In the genomic region with DNA sequence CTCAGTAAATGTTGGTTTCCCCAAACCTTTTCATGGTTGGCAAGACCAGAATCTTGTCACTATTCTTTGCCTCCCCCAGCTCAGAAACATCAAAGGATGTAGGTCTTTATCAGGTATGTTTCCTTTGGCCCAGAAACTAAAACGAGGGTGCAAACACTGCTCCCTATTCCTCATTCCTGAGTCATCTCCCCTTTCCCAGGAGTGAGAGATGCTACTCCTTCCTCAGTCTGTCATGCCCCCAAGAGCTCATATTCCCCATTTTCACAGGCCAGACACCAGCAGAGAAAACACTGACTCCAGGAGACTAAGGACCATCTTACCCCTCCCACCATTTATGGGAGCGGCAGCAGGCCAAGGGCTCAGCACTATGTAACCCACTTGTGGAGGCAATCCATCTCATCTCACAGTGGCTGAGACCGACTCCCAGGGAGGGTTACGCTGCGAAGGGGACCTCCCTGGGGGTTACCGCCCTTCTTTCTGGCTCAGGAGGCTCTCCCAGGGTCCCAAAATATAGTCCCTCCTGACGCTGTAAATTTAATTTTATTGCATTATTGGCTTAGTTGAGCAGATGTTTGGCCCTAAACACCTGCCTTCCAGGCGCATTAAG, we compare ENCODE assay signal across 9 cellular contexts. TPM values are rescaled to one million over a fixed set of nuclear protein-coding genes. Genes with fewer than 3 reads are reported as not detected.
A peak's percentile ranks its signal among the peaks of the same experiment; 100 is the strongest.
DNase-seq lines count a peak whose midpoint lies in the region; ATAC-seq and TF ChIP-seq lines count a peak whose summit lies in the region.
"Had no signal": no experiment of that assay in that cellular context is flagged by ENCODE, and none has a peak within 500 bp of the region (broad histone marks: within the 10 kb centered on the region; RNA-seq: fewer than 3 reads in every experiment).

No MANE protein-coding gene starts in this region.

- H3K9me3 Mint-ChIP-seq in stimulated activated naive CD8-positive, alpha-beta T cell treated with anti-CD3 and anti-CD28 coated beads, Interleukin-15, Interleukin-2, amounts not matched to agents 100 ng/mL and 50 ng/mL, for 24 hours = peaks cover 4% of the 10 kb centered on the region
- no peaks in the 10 kb centered on the region for H3K9me3 Mint-ChIP-seq in activated T-helper 1 cell treated with anti-CD3 and anti-CD28 coated beads, Interleukin-12 subunit alpha, Interleukin-12 subunit beta, Interleukin-2, Interleukin-4 antibody, amounts not matched to agents 30 ng/mL and 10 ng/mL and 1 ng/mL, durations not matched to agents 14 hours and 24 hours and 36 hours
- no peaks in the 10 kb centered on the region for H3K9me3 Mint-ChIP-seq in immature natural killer cell

- H3K36me3 Mint-ChIP-seq in stimulated activated naive CD8-positive, alpha-beta T cell treated with anti-CD3 and anti-CD28 coated beads, Interleukin-15, Interleukin-2, amounts not matched to agents 100 ng/mL and 50 ng/mL, for 24 hours (ENCODE audit: low read depth) = peaks cover 47% of the 10 kb centered on the region
- H3K36me3 Mint-ChIP-seq in activated T-helper 1 cell treated with anti-CD3 and anti-CD28 coated beads, Interleukin-12 subunit alpha, Interleukin-12 subunit beta, Interleukin-2, Interleukin-4 antibody, amounts not matched to agents 30 ng/mL and 10 ng/mL and 1 ng/mL, durations not matched to agents 14 hours and 24 hours and 36 hours (ENCODE audit: low read depth) = peaks cover 39% of the 10 kb centered on the region
- peaks cover 0 to 4% (median 0%) of the 10 kb centered on the region in 3 donors for H3K36me3 Mint-ChIP-seq in immature natural killer cell

- intact Hi-C loops in activated T-helper 1 cell treated with anti-CD3 and anti-CD28 coated beads, Interleukin-12 subunit alpha, Interleukin-12 subunit beta, Interleukin-2, Interleukin-4 antibody, amounts not matched to agents 30 ng/mL and 10 ng/mL and 1 ng/mL, durations not matched to agents 14 hours and 24 hours and 36 hours (cut with micrococcal nuclease) = loop anchor here (2.0 kb wide), 1 partner anchor 340 kb away; a partner anchor contains a TSS
- intact Hi-C loops in vagina (cut with DNase I) = no loop called here

- no peak for ATAC-seq in stimulated activated naive CD8-positive, alpha-beta T cell treated with anti-CD3 and anti-CD28 coated beads, Interleukin-15, Interleukin-2, amounts not matched to agents 100 U/mL and 50 U/mL, for 24 hours
- no peak for ATAC-seq in HG03469 (IDR thresholded peaks at IDR 0.05; ENCODE audit: unreplicated experiment)

- no peak for TF ChIP-seq CTCF in vagina (IDR thresholded peaks at IDR 0.05)

- peaks cover 0 to 22% of the 10 kb centered on the region in 2 donors for H3K36me3 ChIP-seq in vagina

- H3K27ac Mint-ChIP-seq in stimulated activated naive CD8-positive, alpha-beta T cell treated with anti-CD3 and anti-CD28 coated beads, Interleukin-15, Interleukin-2, amounts not matched to agents 100 ng/mL and 50 ng/mL, for 24 hours = peak overlapping the region; percentile 98
- H3K27ac Mint-ChIP-seq in activated T-helper 1 cell treated with anti-CD3 and anti-CD28 coated beads, Interleukin-12 subunit alpha, Interleukin-12 subunit beta, Interleukin-2, Interleukin-4 antibody, amounts not matched to agents 30 ng/mL and 10 ng/mL and 1 ng/mL, durations not matched to agents 14 hours and 24 hours and 36 hours = peak overlapping the region; percentile 94
- peak overlapping the region in 5 of 6 donors; percentile 2 to 74 (median 33) for H3K27ac Mint-ChIP-seq in immature natural killer cell

- no peak overlapping the region for H3K27ac ChIP-seq in vagina

- no peak for DNase-seq in stimulated activated naive CD8-positive, alpha-beta T cell treated with anti-CD3 and anti-CD28 coated beads, Interleukin-15, Interleukin-2, amounts not matched to agents 100 U/mL and 50 U/mL, for 24 hours
- DNase-seq in activated T-helper 1 cell treated with anti-CD3 and anti-CD28 coated beads, Interleukin-12 subunit alpha, Interleukin-12 subunit beta, Interleukin-2, Interleukin-4 antibody, amounts not matched to agents 30 ng/mL and 10 ng/mL and 1 ng/mL, durations not matched to agents 14 hours and 24 hours and 36 hours (ENCODE audit: low spot score) = no peak
- no peak for DNase-seq in immature natural killer cell
- DNase-seq in vagina (ENCODE audit: extremely low spot score in 2 of 2) = no peak
- DNase-seq in medulla oblongata (ENCODE audit: extremely low spot score) = no peak
- no peak for DNase-seq in retina
- DNase-seq: amniotic stem cell had no signal

- peak overlapping the region; percentile 99 for H3K4me3 Mint-ChIP-seq in stimulated activated naive CD8-positive, alpha-beta T cell treated with anti-CD3 and anti-CD28 coated beads, Interleukin-15, Interleukin-2, amounts not matched to agents 100 ng/mL and 50 ng/mL, for 24 hours
- H3K4me3 Mint-ChIP-seq in activated T-helper 1 cell treated with anti-CD3 and anti-CD28 coated beads, Interleukin-12 subunit alpha, Interleukin-12 subunit beta, Interleukin-2, Interleukin-4 antibody, amounts not matched to agents 30 ng/mL and 10 ng/mL and 1 ng/mL, durations not matched to agents 14 hours and 24 hours and 36 hours = peak overlapping the region; percentile 97
- peak overlapping the region; percentile 88 to 95 (median 94) for H3K4me3 Mint-ChIP-seq in immature natural killer cell

- H3K27me3 ChIP-seq in vagina = no peaks in the 10 kb centered on the region

- H3K4me1 ChIP-seq in vagina = peaks cover 21% of the 10 kb centered on the region

- H3K27me3 Mint-ChIP-seq in stimulated activated naive CD8-positive, alpha-beta T cell treated with anti-CD3 and anti-CD28 coated beads, Interleukin-15, Interleukin-2, amounts not matched to agents 100 ng/mL and 50 ng/mL, for 24 hours = no peaks in the 10 kb centered on the region
- no peaks in the 10 kb centered on the region for H3K27me3 Mint-ChIP-seq in activated T-helper 1 cell treated with anti-CD3 and anti-CD28 coated beads, Interleukin-12 subunit alpha, Interleukin-12 subunit beta, Interleukin-2, Interleukin-4 antibody, amounts not matched to agents 30 ng/mL and 10 ng/mL and 1 ng/mL, durations not matched to agents 14 hours and 24 hours and 36 hours (ENCODE audit: insufficient read depth)
- peaks cover 5 to 11% (median 5%) of the 10 kb centered on the region in 3 donors for H3K27me3 Mint-ChIP-seq in immature natural killer cell (ENCODE audit: low read depth in 3 of 3)

- H3K4me1 Mint-ChIP-seq in stimulated activated naive CD8-positive, alpha-beta T cell treated with anti-CD3 and anti-CD28 coated beads, Interleukin-15, Interleukin-2, amounts not matched to agents 100 ng/mL and 50 ng/mL, for 24 hours (ENCODE audit: low read depth) = peaks cover 38% of the 10 kb centered on the region
- H3K4me1 Mint-ChIP-seq in activated T-helper 1 cell treated with anti-CD3 and anti-CD28 coated beads, Interleukin-12 subunit alpha, Interleukin-12 subunit beta, Interleukin-2, Interleukin-4 antibody, amounts not matched to agents 30 ng/mL and 10 ng/mL and 1 ng/mL, durations not matched to agents 14 hours and 24 hours and 36 hours (ENCODE audit: low read depth) = peaks cover 34% of the 10 kb centered on the region
- H3K4me1 Mint-ChIP-seq in immature natural killer cell = peaks cover 32 to 36% of the 10 kb centered on the region in 2 donors

- H3K4me3 ChIP-seq in vagina = peak overlapping the region; percentile 55 to 83

- H3K9me3 ChIP-seq in vagina = no peaks in the 10 kb centered on the region

- TF ChIP-seq POLR2A in vagina (IDR thresholded peaks at IDR 0.05) = no peak

RNA-seq across cellular contexts. Expression of a gene that starts 1.5 kb away (rescaled TPM):
- 64.6 and 68.6 TPM in 2 replicates for total RNA-seq in activated T-helper 1 cell treated with anti-CD3 and anti-CD28 coated beads, Interleukin-12 subunit alpha, Interleukin-12 subunit beta, Interleukin-2, Interleukin-4 antibody, amounts not matched to agents 30 ng/mL and 10 ng/mL and 1 ng/mL, durations not matched to agents 14 hours and 24 hours and 36 hours
- polyA plus RNA-seq in immature natural killer cell = 10 to 100 TPM; 10.9 to 20.1 (median 11.4) TPM
- total RNA-seq in vagina = 22.3 TPM

RNA-seq across cellular contexts. Expression of a gene that starts 18.1 kb away (rescaled TPM):
- total RNA-seq in activated T-helper 1 cell treated with anti-CD3 and anti-CD28 coated beads, Interleukin-12 subunit alpha, Interleukin-12 subunit beta, Interleukin-2, Interleukin-4 antibody, amounts not matched to agents 30 ng/mL and 10 ng/mL and 1 ng/mL, durations not matched to agents 14 hours and 24 hours and 36 hours = 36.3 and 36.8 TPM in 2 replicates
- 1 to 10 TPM in 1 of 3 donors, under 1 TPM in 1, not detected in 1; 0.92 to 1.4 TPM for polyA plus RNA-seq in immature natural killer cell
- total RNA-seq in vagina = 18.7 TPM

RNA-seq across cellular contexts. Expression of a gene that starts 31.5 kb away (rescaled TPM):
- 97.0 and 97.6 TPM in 2 replicates for total RNA-seq in activated T-helper 1 cell treated with anti-CD3 and anti-CD28 coated beads, Interleukin-12 subunit alpha, Interleukin-12 subunit beta, Interleukin-2, Interleukin-4 antibody, amounts not matched to agents 30 ng/mL and 10 ng/mL and 1 ng/mL, durations not matched to agents 14 hours and 24 hours and 36 hours
- polyA plus RNA-seq in immature natural killer cell = 10 to 100 TPM; 90.8 to 94.9 (median 92.0) TPM
- 36.8 TPM for total RNA-seq in vagina

RNA-seq across cellular contexts. Expression of a gene that starts 31.6 kb away (rescaled TPM):
- 31.7 and 32.0 TPM in 2 replicates for total RNA-seq in activated T-helper 1 cell treated with anti-CD3 and anti-CD28 coated beads, Interleukin-12 subunit alpha, Interleukin-12 subunit beta, Interleukin-2, Interleukin-4 antibody, amounts not matched to agents 30 ng/mL and 10 ng/mL and 1 ng/mL, durations not matched to agents 14 hours and 24 hours and 36 hours
- 10 to 100 TPM; 26.1 to 40.6 (median 27.5) TPM for polyA plus RNA-seq in immature natural killer cell
- total RNA-seq in vagina = 3.7 TPM

RNA-seq across cellular contexts. Expression of a gene that starts 35.9 kb away (rescaled TPM):
- total RNA-seq in activated T-helper 1 cell treated with anti-CD3 and anti-CD28 coated beads, Interleukin-12 subunit alpha, Interleukin-12 subunit beta, Interleukin-2, Interleukin-4 antibody, amounts not matched to agents 30 ng/mL and 10 ng/mL and 1 ng/mL, durations not matched to agents 14 hours and 24 hours and 36 hours = 81.7 and 81.8 TPM in 2 replicates
- 10 to 100 TPM in 1 of 3 donors, 1 to 10 TPM in 2; 3.3 to 13.0 (median 6.9) TPM for polyA plus RNA-seq in immature natural killer cell
- total RNA-seq in vagina = 44.0 TPM

Comparison
In these comparisons a context has a peak if more than half of its experiments do, and no peak if none do; other contexts are left out.
1. H3K27ac Mint-ChIP-seq: peak in every context shown above with its lines; median percentile 98 in stimulated activated naive CD8-positive, alpha-beta T cell treated with anti-CD3 and anti-CD28 coated beads, Interleukin-15, Interleukin-2, amounts not matched to agents 100 ng/mL and 50 ng/mL, for 24 hours; 94 in activated T-helper 1 cell treated with anti-CD3 and anti-CD28 coated beads, Interleukin-12 subunit alpha, Interleukin-12 subunit beta, Interleukin-2, Interleukin-4 antibody, amounts not matched to agents 30 ng/mL and 10 ng/mL and 1 ng/mL, durations not matched to agents 14 hours and 24 hours and 36 hours; 33 in immature natural killer cell.